ENCODE assay signal across 9 cellular contexts in genomic region chr17:15920758-15921239, GRCh38. TPM values are rescaled to one million over a fixed set of nuclear protein-coding genes. Genes with fewer than 3 reads are reported as not detected.
DNase-seq lines count a peak whose midpoint lies in the region; ATAC-seq and TF ChIP-seq lines count a peak whose summit lies in the region.
"Had no signal": no experiment of that assay in that cellular context is flagged by ENCODE, and none has a peak within 500 bp of the region (broad histone marks: within the 10 kb centered on the region; RNA-seq: fewer than 3 reads in every experiment).

No MANE protein-coding gene starts in this region.

- no peak overlapping the region for H3K27ac ChIP-seq in spleen

- H3K4me3 ChIP-seq in spleen: no peak overlapping the region

- TF ChIP-seq CTCF in spleen (IDR thresholded peaks at IDR 0.05 in 8 of 11, conservative IDR thresholded peaks at IDR 0.05 in 3 of 11): no peak

- H3K27me3 ChIP-seq in spleen (replicated peaks in 1 of 7): peaks cover 2 to 48% (median 14%) of the 10 kb centered on the region in 7 donors

- peaks cover 0 to 10% (median 2%) of the 10 kb centered on the region in 6 donors for H3K4me1 ChIP-seq in spleen

- peak; percentile 60 for ATAC-seq in left ventricle myocardium superior
- no peak for ATAC-seq in stimulated activated naive B cell treated with anti-CD40 and anti-IgM and Interleukin-4, amounts not matched to agents 10 μg/mL and 1 μg/mL and 100 μg/mL, for 72 hours (replicated peaks)

- intact Hi-C loops in left ventricle myocardium superior (cut with micrococcal nuclease) (no loop called here), spleen (cut with DNase I; ENCODE audit: low total_unique reads) (no loop called here)
- intact Hi-C loops in activated T-helper 1 cell treated with anti-CD3 and anti-CD28 coated beads, Interleukin-12 subunit alpha, Interleukin-12 subunit beta, Interleukin-2, Interleukin-4 antibody, amounts not matched to agents 30 ng/mL and 10 ng/mL and 1 ng/mL, durations not matched to agents 14 hours and 24 hours and 36 hours (cut with micrococcal nuclease): no loop called here

- peak; percentile 76 for DNase-seq in AG08396 (ENCODE audit: low spot score)
- peak; percentile 14 for DNase-seq in HK-2 (ENCODE audit: unreplicated experiment)
- DNase-seq in T1000 (lab: John Stamatoyannopoulos, UW): peak; percentile 94
- peak; percentile 57 for DNase-seq in left ventricle myocardium superior
- no peak for DNase-seq in activated T-helper 1 cell treated with anti-CD3 and anti-CD28 coated beads, Interleukin-12 subunit alpha, Interleukin-12 subunit beta, Interleukin-2, Interleukin-4 antibody, amounts not matched to agents 30 ng/mL and 10 ng/mL and 1 ng/mL, durations not matched to agents 14 hours and 24 hours and 36 hours (ENCODE audit: low spot score)
- DNase-seq in immature natural killer cell: no peak
- DNase-seq in spleen: no peak
- no peak for DNase-seq in stimulated activated naive B cell treated with anti-CD40 and anti-IgM and Interleukin-4, amounts not matched to agents 10 μg/mL and 1 μg/mL and 100 μg/mL, for 72 hours
- DNase-seq: midbrain had no signal

- H3K27me3 Mint-ChIP-seq in activated T-helper 1 cell treated with anti-CD3 and anti-CD28 coated beads, Interleukin-12 subunit alpha, Interleukin-12 subunit beta, Interleukin-2, Interleukin-4 antibody, amounts not matched to agents 30 ng/mL and 10 ng/mL and 1 ng/mL, durations not matched to agents 14 hours and 24 hours and 36 hours (ENCODE audit: insufficient read depth): peaks cover 26% of the 10 kb centered on the region
- H3K27me3 Mint-ChIP-seq in immature natural killer cell (ENCODE audit: low read depth in 3 of 3): peaks cover 6 to 10% (median 7%) of the 10 kb centered on the region in 3 donors
- peaks cover 18 to 33% of the 10 kb centered on the region in 2 donors for H3K27me3 Mint-ChIP-seq in stimulated activated naive B cell treated with anti-CD40 and anti-IgM and Interleukin-4, amounts not matched to agents 10 μg/mL and 1 μg/mL and 100 μg/mL, for 72 hours

- H3K9me3 ChIP-seq in spleen: peaks cover 0 to 8% (median 5%) of the 10 kb centered on the region in 8 donors

- no peaks in the 10 kb centered on the region for H3K36me3 ChIP-seq in spleen

- no peak overlapping the region for H3K27ac Mint-ChIP-seq in activated T-helper 1 cell treated with anti-CD3 and anti-CD28 coated beads, Interleukin-12 subunit alpha, Interleukin-12 subunit beta, Interleukin-2, Interleukin-4 antibody, amounts not matched to agents 30 ng/mL and 10 ng/mL and 1 ng/mL, durations not matched to agents 14 hours and 24 hours and 36 hours
- H3K27ac Mint-ChIP-seq in immature natural killer cell: no peak overlapping the region
- H3K27ac Mint-ChIP-seq in stimulated activated naive B cell treated with anti-CD40 and anti-IgM and Interleukin-4, amounts not matched to agents 10 μg/mL and 1 μg/mL and 100 μg/mL, for 72 hours: no peak overlapping the region

- no peak overlapping the region for H3K4me3 Mint-ChIP-seq in activated T-helper 1 cell treated with anti-CD3 and anti-CD28 coated beads, Interleukin-12 subunit alpha, Interleukin-12 subunit beta, Interleukin-2, Interleukin-4 antibody, amounts not matched to agents 30 ng/mL and 10 ng/mL and 1 ng/mL, durations not matched to agents 14 hours and 24 hours and 36 hours
- H3K4me3 Mint-ChIP-seq in immature natural killer cell: no peak overlapping the region
- no peak overlapping the region for H3K4me3 Mint-ChIP-seq in stimulated activated naive B cell treated with anti-CD40 and anti-IgM and Interleukin-4, amounts not matched to agents 10 μg/mL and 1 μg/mL and 100 μg/mL, for 72 hours

- no peak for TF ChIP-seq POLR2A in spleen (IDR thresholded peaks at IDR 0.05)

- H3K4me1 Mint-ChIP-seq in activated T-helper 1 cell treated with anti-CD3 and anti-CD28 coated beads, Interleukin-12 subunit alpha, Interleukin-12 subunit beta, Interleukin-2, Interleukin-4 antibody, amounts not matched to agents 30 ng/mL and 10 ng/mL and 1 ng/mL, durations not matched to agents 14 hours and 24 hours and 36 hours (ENCODE audit: low read depth): no peaks in the 10 kb centered on the region
- peaks cover 0 to 2% of the 10 kb centered on the region in 2 donors for H3K4me1 Mint-ChIP-seq in immature natural killer cell
- H3K4me1 Mint-ChIP-seq in stimulated activated naive B cell treated with anti-CD40 and anti-IgM and Interleukin-4, amounts not matched to agents 10 μg/mL and 1 μg/mL and 100 μg/mL, for 72 hours: peaks cover 0 to 3% of the 10 kb centered on the region in 2 donors

- peaks cover 6% of the 10 kb centered on the region for H3K9me3 Mint-ChIP-seq in activated T-helper 1 cell treated with anti-CD3 and anti-CD28 coated beads, Interleukin-12 subunit alpha, Interleukin-12 subunit beta, Interleukin-2, Interleukin-4 antibody, amounts not matched to agents 30 ng/mL and 10 ng/mL and 1 ng/mL, durations not matched to agents 14 hours and 24 hours and 36 hours
- H3K9me3 Mint-ChIP-seq in immature natural killer cell: no peaks in the 10 kb centered on the region
- no peaks in the 10 kb centered on the region for H3K9me3 Mint-ChIP-seq in stimulated activated naive B cell treated with anti-CD40 and anti-IgM and Interleukin-4, amounts not matched to agents 10 μg/mL and 1 μg/mL and 100 μg/mL, for 72 hours

- WGBS in spleen, 5 donors: 81 to 92% (median 88%) methylated on average over 9 of the region's 9 CpGs

- no peaks in the 10 kb centered on the region for H3K36me3 Mint-ChIP-seq in activated T-helper 1 cell treated with anti-CD3 and anti-CD28 coated beads, Interleukin-12 subunit alpha, Interleukin-12 subunit beta, Interleukin-2, Interleukin-4 antibody, amounts not matched to agents 30 ng/mL and 10 ng/mL and 1 ng/mL, durations not matched to agents 14 hours and 24 hours and 36 hours (ENCODE audit: low read depth)
- H3K36me3 Mint-ChIP-seq in immature natural killer cell: peaks cover 0 to 7% (median 0%) of the 10 kb centered on the region in 3 donors
- no peaks in the 10 kb centered on the region for H3K36me3 Mint-ChIP-seq in stimulated activated naive B cell treated with anti-CD40 and anti-IgM and Interleukin-4, amounts not matched to agents 10 μg/mL and 1 μg/mL and 100 μg/mL, for 72 hours

RNA-seq across cellular contexts. Expression of gene ADORA2B, which starts 24.1 kb away (rescaled TPM):
- total RNA-seq in left ventricle myocardium superior: 0.57 TPM
- 1.4 and 1.5 TPM in 2 replicates for total RNA-seq in activated T-helper 1 cell treated with anti-CD3 and anti-CD28 coated beads, Interleukin-12 subunit alpha, Interleukin-12 subunit beta, Interleukin-2, Interleukin-4 antibody, amounts not matched to agents 30 ng/mL and 10 ng/mL and 1 ng/mL, durations not matched to agents 14 hours and 24 hours and 36 hours
- polyA plus RNA-seq in immature natural killer cell: 1 to 10 TPM in 2 of 3 donors, under 1 TPM in 1; 0.96 to 1.6 (median 1.3) TPM
- total RNA-seq in spleen: 1 to 10 TPM in 2 of 7 donors, under 1 TPM in 3, not detected in 2; 0.77 to 2.7 (median 0.92) TPM
- under 1 TPM; 0.13 to 0.23 (median 0.16) TPM for polyA plus RNA-seq in spleen

Comparison
In these comparisons a context has a peak if more than half of its experiments do, and no peak if none do; other contexts are left out.
1. DNase-seq: peak in AG08396 (single experiment), HK-2 (single experiment), T1000 (single experiment) and left ventricle myocardium superior (single experiment); none in activated T-helper 1 cell treated with anti-CD3 and anti-CD28 coated beads, Interleukin-12 subunit alpha, Interleukin-12 subunit beta, Interleukin-2, Interleukin-4 antibody, amounts not matched to agents 30 ng/mL and 10 ng/mL and 1 ng/mL, durations not matched to agents 14 hours and 24 hours and 36 hours (single experiment), immature natural killer cell (0 of 3), spleen (single experiment) and stimulated activated naive B cell treated with anti-CD40 and anti-IgM and Interleukin-4, amounts not matched to agents 10 μg/mL and 1 μg/mL and 100 μg/mL, for 72 hours (single experiment).